16 cellular contexts compared by ENCODE assay signal in the genomic region with DNA sequence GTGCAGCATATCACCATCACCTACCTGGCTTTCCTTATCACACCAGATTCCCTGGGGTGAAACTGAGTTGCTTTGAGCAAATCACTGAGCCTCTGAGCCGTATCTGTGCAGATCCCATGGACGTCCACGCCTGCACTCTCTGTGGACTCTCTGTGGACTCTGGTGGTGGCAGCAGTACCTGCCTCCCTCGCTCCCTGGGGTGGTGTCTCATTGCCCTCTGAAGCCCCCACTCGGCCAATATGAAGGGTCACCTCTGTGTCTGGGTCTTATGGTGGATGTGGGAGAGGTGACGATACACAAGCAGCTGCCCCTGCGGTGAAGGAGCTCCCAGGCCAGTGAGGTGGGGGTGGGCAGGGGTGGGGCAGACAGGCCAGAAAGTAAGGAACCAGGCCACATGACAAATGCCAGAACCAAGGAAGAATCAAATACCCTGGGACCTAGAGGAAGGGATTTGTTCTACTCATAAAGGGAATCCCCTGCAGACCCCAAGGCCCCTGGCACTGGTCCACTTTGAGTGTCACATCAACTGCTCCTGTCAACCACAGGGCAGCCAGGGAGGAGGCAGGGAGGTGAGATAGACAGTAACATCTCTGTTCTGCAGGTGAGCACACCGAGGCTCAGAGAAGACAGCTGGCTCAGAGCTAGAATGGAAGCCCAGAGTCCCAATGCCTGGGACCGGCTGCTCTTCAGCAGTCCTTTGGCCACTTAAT. TPM values are rescaled to one million over a fixed set of nuclear protein-coding genes. Genes with fewer than 3 reads are reported as not detected.
DNase-seq lines count a peak whose midpoint lies in the region; ATAC-seq and TF ChIP-seq lines count a peak whose summit lies in the region.
"Had no signal": no experiment of that assay in that cellular context is flagged by ENCODE, and none has a peak within 500 bp of the region (broad histone marks: within the 10 kb centered on the region; RNA-seq: fewer than 3 reads in every experiment).

No MANE protein-coding gene starts in this region.

- H2BK120ac ChIP-seq in IMR-90 (ENCODE audit: low read depth, low read length), result no peak overlapping the region

- H2AK9ac ChIP-seq in IMR-90 (replicated peaks; ENCODE audit: low read depth, low read length, poor library complexity), result peak overlapping the region; percentile 45

- H2AK5ac ChIP-seq in IMR-90 (ENCODE audit: low read depth, low read length), result no peak overlapping the region

- no peak overlapping the region for H3K56ac ChIP-seq in IMR-90 (ENCODE audit: extremely low read depth, insufficient read depth, low read length)

- no peak overlapping the region for H2BK15ac ChIP-seq in IMR-90 (ENCODE audit: low read depth, low read length)

- DNase-seq in IMR-90 (no peak), NCI-H69 (lab: John Stamatoyannopoulos, UW) (peak; percentile 64), osteoblast (ENCODE audit: insufficient read length, low spot score, missing footprints) (peak; percentile 30), aorta (peak; percentile 31 to 45), caudate nucleus (lab: John Stamatoyannopoulos, UW) (no peak), DMS153 treated with DMSO at 0.1 percent for 48 hours (lab: John Stamatoyannopoulos, UW; ENCODE audit: unreplicated experiment) (no peak)
- DNase-seq: ACHN; BE2C; C1 segment of cervical spinal cord; CD4-positive, CD25-positive, alpha-beta regulatory T cell; CD8-positive, alpha-beta memory T cell; COR-L47; DMS 273 treated with DMSO at 0.1 percent for 48 hours; GF-D8; H9 had no signal

- no peaks in the 10 kb centered on the region for H3K9me1 ChIP-seq in IMR-90 (ENCODE audit: insufficient read depth, low read length)

- TF ChIP-seq POLR2A in IMR-90 (IDR thresholded peaks at IDR 0.05; ENCODE audit: low read depth, low read length), result no peak

- H3K36me3 ChIP-seq in IMR-90 (ENCODE audit: control insufficient read depth, insufficient read depth, low read length) (no peaks in the 10 kb centered on the region), osteoblast (ENCODE audit: insufficient read depth, low read length) (no peaks in the 10 kb centered on the region), aorta (ENCODE audit: control insufficient read depth in 1 of 2, insufficient read depth in 2 of 2, low read length in 1 of 2) (no peaks in the 10 kb centered on the region)
- H3K36me3 ChIP-seq: BE2C had no signal

- in situ Hi-C loops in IMR-90 (cut with MboI; ENCODE audit: low sequenced_read_pairs), result no loop called here

- no peak overlapping the region for H3K23ac ChIP-seq in IMR-90 (ENCODE audit: low read depth, low read length)

- dilution Hi-C loops in IMR-90 (cut with HindIII; ENCODE audit: low sequenced_read_pairs, unreplicated experiment), result no loop called here

- H4K5ac ChIP-seq in IMR-90 (ENCODE audit: low read depth, low read length), result no peak overlapping the region

- BruUV-seq in IMR-90 (replicated peaks; lab: Mats Ljungman, UMichigan), result no TSS peak

- no peak for TF ChIP-seq RAD21 in IMR-90 (IDR thresholded peaks at IDR 0.05; ENCODE audit: low read length)

- POLR2A ChIA-PET in IMR-90 (lab: Charles Lee; ENCODE audit: unreplicated experiment), result no interaction called here

- ATAC-seq in IMR-90 (ENCODE audit: low read depth) (no peak), aorta (ENCODE audit: low FRiP score) (no peak)
- ATAC-seq: HepG2 had no signal

- no peak overlapping the region for H3K4me3 ChIP-seq in IMR-90 (ENCODE audit: insufficient read depth, low read depth, low read length)
- no peak overlapping the region for H3K4me3 ChIP-seq in osteoblast (ENCODE audit: insufficient read depth, low read length)
- no peak overlapping the region for H3K4me3 ChIP-seq in aorta (ENCODE audit: low read length in 2 of 2)

- no peak overlapping the region for H4K8ac ChIP-seq in IMR-90 (ENCODE audit: low read depth in 2 of 2, low read length in 2 of 2)

- WGBS in IMR-90 (ENCODE audit: extremely low coverage in 2 of 2, insufficient read length in 1 of 2), 2 experiments, result no CpG with 5 or more reads among the region's 9 CpGs
- WGBS in aorta, 2 donors, result 91 to 96% methylated on average over 9 of the region's 9 CpGs

- H4K91ac ChIP-seq in IMR-90 (ENCODE audit: insufficient read depth, low read depth, low read length), result no peak overlapping the region

- H2BK20ac ChIP-seq in IMR-90 (ENCODE audit: low read depth, low read length), result no peak overlapping the region

- no peaks in the 10 kb centered on the region for H3K79me1 ChIP-seq in IMR-90 (ENCODE audit: low read depth in 1 of 2, low read length in 2 of 2)

- no peaks in the 10 kb centered on the region for H3K4me1 ChIP-seq in IMR-90 (ENCODE audit: control insufficient read depth, insufficient read depth, low read length)
- H3K4me1 ChIP-seq in osteoblast (ENCODE audit: insufficient read depth, low read length), result no peaks in the 10 kb centered on the region
- no peaks in the 10 kb centered on the region for H3K4me1 ChIP-seq in aorta (ENCODE audit: control insufficient read depth in 1 of 2, insufficient read depth in 2 of 2, low read length in 2 of 2)
- H3K4me1 ChIP-seq: BE2C had no signal

- no peak overlapping the region for H3K4me2 ChIP-seq in IMR-90 (ENCODE audit: low read depth, low read length)
- no peak overlapping the region for H3K4me2 ChIP-seq in osteoblast (ENCODE audit: insufficient read depth, low read length)

- no peak overlapping the region for H2BK5ac ChIP-seq in IMR-90 (ENCODE audit: low read depth, low read length, poor library complexity, severe bottlenecking)

- no peak overlapping the region for H3K18ac ChIP-seq in IMR-90 (ENCODE audit: low read depth, low read length)

- H3K27me3 ChIP-seq in IMR-90 (ENCODE audit: control insufficient read depth, insufficient read depth, low read length) (peaks cover 2% of the 10 kb centered on the region; the same call in 1 of the 2 replicates), osteoblast (ENCODE audit: insufficient read depth, low read length) (peaks cover 4% of the 10 kb centered on the region), aorta (ENCODE audit: control insufficient read depth in 1 of 2, insufficient read depth in 2 of 2, low read length in 1 of 2) (no peaks in the 10 kb centered on the region)
- H3K27me3 ChIP-seq: BE2C had no signal

- no peak overlapping the region for H3K4ac ChIP-seq in IMR-90 (ENCODE audit: low read depth, low read length)

- H3K14ac ChIP-seq in IMR-90 (replicated peaks; ENCODE audit: low read depth, low read length), result no peak overlapping the region

- H4K20me1 ChIP-seq in IMR-90 (ENCODE audit: insufficient read depth, low read length), result no peaks in the 10 kb centered on the region
- H4K20me1 ChIP-seq in osteoblast (ENCODE audit: insufficient read depth, low read length), result peaks cover 2% of the 10 kb centered on the region

- CTCF ChIA-PET in IMR-90 (lab: Yijun Ruan, JAX), result no interaction called here

- H3K9ac ChIP-seq in IMR-90 (ENCODE audit: low read depth, low read length), result no peak overlapping the region

- intact Hi-C loops in IMR-90 (cut with micrococcal nuclease) (no loop called here), aorta (cut with DNase I) (no loop called here)

- TF ChIP-seq CTCF in IMR-90 (conservative IDR thresholded peaks at IDR 0.05; ENCODE audit: low read depth, low read length) (no peak), osteoblast (IDR thresholded peaks at IDR 0.05; ENCODE audit: extremely low read depth, low read depth, low read length) (no peak)

- no peaks in the 10 kb centered on the region for H3K79me2 ChIP-seq in osteoblast (ENCODE audit: insufficient read depth, low read length)

- H3K9me3 ChIP-seq in IMR-90 (ENCODE audit: control insufficient read depth, insufficient read depth, low read length) (no peaks in the 10 kb centered on the region), osteoblast (ENCODE audit: low read depth, low read length) (no peaks in the 10 kb centered on the region), aorta (ENCODE audit: control insufficient read depth, low read length) (no peaks in the 10 kb centered on the region)
- H3K9me3 ChIP-seq: BE2C had no signal

- H3K27ac ChIP-seq in IMR-90 (ENCODE audit: insufficient read depth, low read length), result no peak overlapping the region
- no peak overlapping the region for H3K27ac ChIP-seq in osteoblast (ENCODE audit: low read depth, low read length)
- H3K27ac ChIP-seq in aorta (ENCODE audit: low read depth in 1 of 2, low read length in 2 of 2), result no peak overlapping the region
- no peak overlapping the region for H3K27ac ChIP-seq in caudate nucleus (ENCODE audit: low read depth, low read length)

- H2AFZ ChIP-seq in IMR-90 (replicated peaks; ENCODE audit: low read length, poor library complexity) (no peak overlapping the region), osteoblast (ENCODE audit: low read length) (no peak overlapping the region)

TF ChIP-seq in IMR-90, 13 proteins besides CTCF, POLR2A, EP300 and RAD21:
- no peak for TF ChIP-seq SMC3 (IDR thresholded peaks at IDR 0.05; ENCODE audit: low read depth, low read length)
- no peak for TF ChIP-seq CHD1 (IDR thresholded peaks at IDR 0.05; ENCODE audit: low read depth, low read length)
- no peak for TF ChIP-seq BHLHE40 (IDR thresholded peaks at IDR 0.05; ENCODE audit: low read depth, low read length)
- no peak for TF ChIP-seq MXI1 (IDR thresholded peaks at IDR 0.05; ENCODE audit: borderline replicate concordance, low read depth, low read length)
- TF ChIP-seq MAFK (IDR thresholded peaks at IDR 0.05; ENCODE audit: low read depth, low read length), result no peak
- TF ChIP-seq CEBPB (IDR thresholded peaks at IDR 0.05; ENCODE audit: low read depth, low read length), result no peak
- TF ChIP-seq RFX5 (IDR thresholded peaks at IDR 0.05; ENCODE audit: low read depth, low read length), result no peak
- no peak for TF ChIP-seq NFE2L2 (IDR thresholded peaks at IDR 0.05; ENCODE audit: low read depth, low read length)
- TF ChIP-seq RCOR1 (IDR thresholded peaks at IDR 0.05; ENCODE audit: insufficient replicate concordance, low read length), result no peak
- TF ChIP-seq FOS (IDR thresholded peaks at IDR 0.05; ENCODE audit: low read depth, low read length), result no peak
- TF ChIP-seq MAZ (IDR thresholded peaks at IDR 0.05; ENCODE audit: borderline replicate concordance, low read depth, low read length), result no peak

RNA-seq across cellular contexts. Expression of gene CHST1, which starts 9.2 kb away (rescaled TPM):
- total RNA-seq in IMR-90 (2012; rRNA removed) (not detected in 2 replicates), osteoblast (1.1 and 1.5 TPM in 2 replicates), aorta (10 to 100 TPM; 11.0 to 15.2 TPM)
- polyA plus RNA-seq in IMR-90 (2012; rRNA removed) (0.21 and 0.27 TPM in 2 replicates), aorta (10 to 100 TPM in 1 of 2 donors, 1 to 10 TPM in 1; 6.0 to 31.0 TPM)
- 0.14 and 0.31 TPM in 2 replicates for polyA plus RNA-seq in IMR-90 (2012; cell fraction: cytosol; rRNA removed)
- 0.46 and 0.89 TPM in 2 replicates for polyA plus RNA-seq in IMR-90 (2012; cell fraction: nucleus; rRNA removed; ENCODE audit: low replicate concordance)
- total RNA-seq: HepG2 had no signal
- polyA plus RNA-seq: CD8-positive, alpha-beta memory T cell; HepG2 had no signal

Comparison
In these comparisons a context has a peak if more than half of its experiments do, and no peak if none do; other contexts are left out.
1. DNase-seq: peak in NCI-H69 (single experiment), osteoblast (single experiment) and aorta (2 of 2); none in IMR-90 (single experiment), caudate nucleus (0 of 61) and DMS153 treated with DMSO at 0.1 percent for 48 hours (single experiment).